In genomic region chr1:101280942-101281654, GRCh38 we compare ENCODE assay signal across 16 cellular contexts.
"Had no signal": no experiment of that assay in that cellular context is flagged by ENCODE, and none has a peak within 500 bp of the region (broad histone marks: within the 10 kb centered on the region; RNA-seq: fewer than 3 reads in every experiment).

No MANE protein-coding gene starts in this region.

- FAIRE-seq: small intestine had no signal

- H3K9me3 ChIP-seq: body of pancreas, gastrocnemius medialis, tibial nerve, vagina had no signal

- H3K27ac Mint-ChIP-seq: mesothelial cell of epicardium; stimulated activated naive B cell treated with anti-CD40 and anti-IgM and Interleukin-4, amounts not matched to agents 10 μg/mL and 1 μg/mL and 100 μg/mL, for 72 hours had no signal

- ATAC-seq: activated T-cell treated with anti-CD3 and anti-CD28 coated beads, Interleukin-2, amount 50 U/mL, for 72 hours; body of pancreas; gastrocnemius medialis; stimulated activated naive B cell treated with anti-CD40 and anti-IgM and Interleukin-4, amounts not matched to agents 10 μg/mL and 1 μg/mL and 100 μg/mL, for 72 hours had no signal

- H3K4me3 Mint-ChIP-seq: mesothelial cell of epicardium; stimulated activated naive B cell treated with anti-CD40 and anti-IgM and Interleukin-4, amounts not matched to agents 10 μg/mL and 1 μg/mL and 100 μg/mL, for 72 hours had no signal

- H3K27me3 Mint-ChIP-seq: stimulated activated naive B cell treated with anti-CD40 and anti-IgM and Interleukin-4, amounts not matched to agents 10 μg/mL and 1 μg/mL and 100 μg/mL, for 72 hours had no signal

- H3K36me3 Mint-ChIP-seq: mesothelial cell of epicardium; stimulated activated naive B cell treated with anti-CD40 and anti-IgM and Interleukin-4, amounts not matched to agents 10 μg/mL and 1 μg/mL and 100 μg/mL, for 72 hours had no signal

- H3K27ac ChIP-seq: body of pancreas, epithelial cell of prostate, gastrocnemius medialis, tibial nerve, vagina, VCaP had no signal

- H3K9me3 Mint-ChIP-seq: activated T-cell treated with anti-CD3 and anti-CD28 coated beads, Interleukin-2, amount 50 U/mL, for 72 hours had no signal

- DNase-seq: activated naive CD4-positive, alpha-beta T cell; activated T-cell treated with anti-CD3 and anti-CD28 coated beads, Interleukin-2, amount 50 U/mL, for 72 hours; amniotic stem cell; body of pancreas; central memory CD4-positive, alpha-beta T cell; cortex of kidney; effector memory CD4-positive, alpha-beta T cell; gastrocnemius medialis; posterior cingulate gyrus; small intestine; stimulated activated naive B cell treated with anti-CD40 and anti-IgM and Interleukin-4, amounts not matched to agents 10 μg/mL and 1 μg/mL and 100 μg/mL, for 72 hours had no signal

- H3K27me3 ChIP-seq: body of pancreas, gastrocnemius medialis, tibial nerve, vagina had no signal
